ENCODE assay signal across 9 cellular contexts in genomic region chr1:28506907-28507246, GRCh38. TPM values are rescaled to one million over a fixed set of nuclear protein-coding genes. Genes with fewer than 3 reads are reported as not detected.
DNase-seq lines count a peak whose midpoint lies in the region; ATAC-seq and TF ChIP-seq lines count a peak whose summit lies in the region.
"Had no signal": no experiment of that assay in that cellular context is flagged by ENCODE, and none has a peak within 500 bp of the region (broad histone marks: within the 10 kb centered on the region; RNA-seq: fewer than 3 reads in every experiment).

No MANE protein-coding gene starts in this region.

- TF ChIP-seq CTCF in left lung (IDR thresholded peaks at IDR 0.05): no peak
- no peak for TF ChIP-seq CTCF in testis (IDR thresholded peaks at IDR 0.05)

- intact Hi-C loops in activated CD4-positive, alpha-beta T cell treated with anti-CD3 and anti-CD28 coated beads, Interleukin-2, amount 10 ng/mL, durations not matched to agents 24 days and 14 days (cut with micrococcal nuclease): loop anchor here (5.0 kb wide), 1 partner anchor 55 kb away; no protein-coding TSS in a partner anchor
- intact Hi-C loops in left lung (cut with DNase I): no loop called here
- intact Hi-C loops in testis (cut with DNase I; ENCODE audit: low total_unique reads): no loop called here

- H3K4me3 Mint-ChIP-seq in activated CD4-positive, alpha-beta T cell treated with anti-CD3 and anti-CD28 coated beads, Interleukin-2, amount 10 ng/mL, durations not matched to agents 24 days and 14 days: peak overlapping the region; percentile 92

- peak overlapping the region; percentile 99 for H3K27ac Mint-ChIP-seq in activated CD4-positive, alpha-beta T cell treated with anti-CD3 and anti-CD28 coated beads, Interleukin-2, amount 10 ng/mL, durations not matched to agents 24 days and 14 days
- peak overlapping the region; percentile 99 to 100 for H3K27ac Mint-ChIP-seq in activated naive CD4-positive, alpha-beta T cell treated with anti-CD3 and anti-CD28 coated beads, Interleukin-2, amount 50 U/mL, for 72 hours

- 1 to 2% methylated on average over 14 of the region's 14 CpGs for WGBS in testis, 2 donors

- H3K4me1 ChIP-seq in left lung (peaks cover 29 to 48% of the 10 kb centered on the region in 2 donors), testis (peaks cover 27% of the 10 kb centered on the region)

- TF ChIP-seq POLR2A in testis (IDR thresholded peaks at IDR 0.05): no peak

- H3K27ac ChIP-seq in left lung (peak overlapping the region; percentile 83 to 92), testis (peak overlapping the region; percentile 61 to 72)

- H3K4me3 ChIP-seq in left lung (peak overlapping the region; percentile 61 to 79), testis (peak overlapping the region; percentile 88)

- peaks cover 30% of the 10 kb centered on the region for H3K4me1 Mint-ChIP-seq in activated CD4-positive, alpha-beta T cell treated with anti-CD3 and anti-CD28 coated beads, Interleukin-2, amount 10 ng/mL, durations not matched to agents 24 days and 14 days

- peak; percentile 64 for DNase-seq in activated CD4-positive, alpha-beta T cell treated with anti-CD3 and anti-CD28 coated beads, Interleukin-2, amount 10 ng/mL, durations not matched to agents 24 days and 14 days
- DNase-seq in activated CD4-positive, alpha-beta T cell treated with anti-CD3 and anti-CD28 coated beads, Interleukin-2, amount 50 U/mL, for 4 hours: no peak
- no peak for DNase-seq in activated naive CD4-positive, alpha-beta T cell treated with anti-CD3 and anti-CD28 coated beads, Interleukin-2, amount 50 U/mL, for 72 hours (ENCODE audit: low spot score in 2 of 2)
- DNase-seq in left lung (no peak), testis (no peak), NCI-H2081 treated with DMSO at 0.1 percent for 48 hours (lab: John Stamatoyannopoulos, UW) (no peak), NOMO-1 treated with dmso at 0.1 percent for 144 hours (lab: John Stamatoyannopoulos, UW; ENCODE audit: unreplicated experiment) (no peak), H4 (ENCODE audit: low spot score) (no peak)
- DNase-seq: NCI-H2107 had no signal

- no peaks in the 10 kb centered on the region for H3K27me3 ChIP-seq in left lung
- H3K27me3 ChIP-seq in testis: no peaks in the 10 kb centered on the region

- no peak for ATAC-seq in activated naive CD4-positive, alpha-beta T cell treated with anti-CD3 and anti-CD28 coated beads, Interleukin-2, amount 50 U/mL, for 72 hours
- ATAC-seq in left lung: no peak

- peaks cover 63% of the 10 kb centered on the region for H3K36me3 Mint-ChIP-seq in activated CD4-positive, alpha-beta T cell treated with anti-CD3 and anti-CD28 coated beads, Interleukin-2, amount 10 ng/mL, durations not matched to agents 24 days and 14 days (ENCODE audit: low read depth)
- H3K36me3 Mint-ChIP-seq in activated naive CD4-positive, alpha-beta T cell treated with anti-CD3 and anti-CD28 coated beads, Interleukin-2, amount 50 U/mL, for 72 hours: peaks cover 56 to 65% of the 10 kb centered on the region in 2 donors

- H3K9me3 Mint-ChIP-seq in activated CD4-positive, alpha-beta T cell treated with anti-CD3 and anti-CD28 coated beads, Interleukin-2, amount 10 ng/mL, durations not matched to agents 24 days and 14 days: peaks cover 5% of the 10 kb centered on the region
- no peaks in the 10 kb centered on the region for H3K9me3 Mint-ChIP-seq in activated naive CD4-positive, alpha-beta T cell treated with anti-CD3 and anti-CD28 coated beads, Interleukin-2, amount 50 U/mL, for 72 hours

- H3K9me3 ChIP-seq in left lung (no peaks in the 10 kb centered on the region), testis (no peaks in the 10 kb centered on the region)

- peaks cover 2% of the 10 kb centered on the region for H3K27me3 Mint-ChIP-seq in activated CD4-positive, alpha-beta T cell treated with anti-CD3 and anti-CD28 coated beads, Interleukin-2, amount 10 ng/mL, durations not matched to agents 24 days and 14 days

- H3K36me3 ChIP-seq in left lung (peaks cover 0 to 53% of the 10 kb centered on the region in 2 donors), testis (ENCODE audit: low read depth, missing control alignments) (no peaks in the 10 kb centered on the region)

RNA-seq across cellular contexts. Expression of gene RCC1, which starts 1.0 kb away (rescaled TPM):
- 143 and 145 TPM in 2 replicates for total RNA-seq in activated CD4-positive, alpha-beta T cell treated with anti-CD3 and anti-CD28 coated beads, Interleukin-2, amount 10 ng/mL, durations not matched to agents 24 days and 14 days
- total RNA-seq in activated naive CD4-positive, alpha-beta T cell treated with anti-CD3 and anti-CD28 coated beads, Interleukin-2, amount 50 U/mL, for 72 hours: 10 to 100 TPM; 90.1 to 98.2 TPM
- total RNA-seq in left lung (10 to 100 TPM; 35.5 to 36.3 TPM), testis (10 to 100 TPM; 25.9 to 43.2 TPM)
- polyA plus RNA-seq in testis (ENCODE audit: insufficient read depth, low read depth, low replicate concordance): 96.9 TPM
- 63.2 and 65.6 TPM in 2 replicates for total RNA-seq in H4 (2014; rRNA removed; shearing (Covaris generic))

RNA-seq across cellular contexts. Expression of gene TRNAU1AP, which starts 46.0 kb away (rescaled TPM):
- 47.5 and 50.7 TPM in 2 replicates for total RNA-seq in activated CD4-positive, alpha-beta T cell treated with anti-CD3 and anti-CD28 coated beads, Interleukin-2, amount 10 ng/mL, durations not matched to agents 24 days and 14 days
- total RNA-seq in activated naive CD4-positive, alpha-beta T cell treated with anti-CD3 and anti-CD28 coated beads, Interleukin-2, amount 50 U/mL, for 72 hours: 10 to 100 TPM; 64.8 to 73.4 TPM
- total RNA-seq in left lung: 10 to 100 TPM; 26.1 to 27.0 TPM
- total RNA-seq in testis: 10 to 100 TPM; 15.5 to 22.5 TPM
- polyA plus RNA-seq in testis (ENCODE audit: insufficient read depth, low read depth, low replicate concordance): 19.8 TPM
- 25.6 and 25.8 TPM in 2 replicates for total RNA-seq in H4 (2014; rRNA removed; shearing (Covaris generic))
